Comparison of ENCODE assay signal across 9 cellular contexts in the genomic region with DNA sequence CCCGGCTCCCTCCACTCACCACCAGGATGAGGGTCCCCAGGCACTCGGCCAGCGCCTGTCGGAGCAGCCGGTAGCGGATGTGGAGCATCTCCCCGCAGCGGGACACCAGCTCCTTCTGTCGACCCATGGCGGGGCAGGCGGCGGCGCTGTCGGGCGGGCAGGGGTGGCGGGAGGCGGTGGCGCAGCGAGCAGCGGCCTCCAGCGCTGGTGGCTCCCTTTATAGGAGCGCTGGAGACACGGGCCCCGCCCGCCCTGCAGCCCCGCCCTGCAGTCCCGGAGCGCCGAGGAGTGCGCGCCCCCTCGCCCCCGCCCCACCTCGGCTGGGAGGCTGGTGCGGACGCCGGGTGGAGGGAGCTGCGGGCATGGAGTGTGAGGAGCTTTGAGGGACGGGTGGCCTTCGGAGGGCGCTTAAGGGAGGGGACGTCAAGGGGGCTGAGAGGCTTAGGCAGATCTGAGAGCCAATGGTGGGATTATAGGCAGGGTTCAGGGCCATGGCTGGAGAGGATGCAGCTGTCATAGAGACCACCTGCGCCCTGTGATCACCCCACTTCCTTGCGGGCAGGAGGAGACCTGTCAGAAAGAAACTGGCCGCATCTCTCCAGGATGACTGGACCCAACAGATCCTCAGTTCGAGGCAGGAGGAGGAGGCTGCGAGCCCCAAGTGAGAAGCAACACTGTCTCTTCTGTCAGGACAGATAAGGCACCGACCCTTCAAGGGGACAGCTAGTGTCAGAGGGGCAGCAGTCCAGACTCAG. TPM values are rescaled to one million over a fixed set of nuclear protein-coding genes. Genes with fewer than 3 reads are reported as not detected.
A peak's percentile ranks its signal among the peaks of the same experiment; 100 is the strongest.
DNase-seq lines count a peak whose midpoint lies in the region; ATAC-seq, FAIRE-seq and TF ChIP-seq lines count a peak whose summit lies in the region.
"Had no signal": no experiment of that assay in that cellular context is flagged by ENCODE, and none has a peak within 500 bp of the region (broad histone marks: within the 10 kb centered on the region; RNA-seq: fewer than 3 reads in every experiment).

A gene (minus strand): TSS at position 190 of the 755 bp plus-strand sequence. CDS start 63 bp downstream, at position 127.

- peaks cover 2% of the 10 kb centered on the region for H3K36me3 Mint-ChIP-seq in activated naive CD8-positive, alpha-beta T cell

- peak within 1 kb of the TSS; percentile 25 for H3K4me3 ChIP-seq in right cardiac atrium (ENCODE audit: low read length)

- TF ChIP-seq CTCF in GM12873 (IDR thresholded peaks at IDR 0.05; ENCODE audit: insufficient read depth, low read depth, low read length, missing control alignments): peak; percentile 16

- no peaks in the 10 kb centered on the region for H3K27me3 Mint-ChIP-seq in activated naive CD8-positive, alpha-beta T cell

- H3K4me1 Mint-ChIP-seq in activated naive CD8-positive, alpha-beta T cell (ENCODE audit: low read depth): peaks cover 62% of the 10 kb centered on the region

- ATAC-seq in right cardiac atrium (peak; percentile 88 to 91), HG02678 (IDR thresholded peaks at IDR 0.05; ENCODE audit: unreplicated experiment) (no peak)

- H3K4me3 Mint-ChIP-seq in activated naive CD8-positive, alpha-beta T cell: peak within 1 kb of the TSS; percentile 89

- H3K27ac ChIP-seq in right cardiac atrium (ENCODE audit: low read length): peak within 1 kb of the TSS; percentile 4
- H3K27ac ChIP-seq: neutrophil had no signal

- no peaks in the 10 kb centered on the region for H3K9me3 Mint-ChIP-seq in activated naive CD8-positive, alpha-beta T cell (ENCODE audit: low read depth)

- H3K27ac Mint-ChIP-seq in activated naive CD8-positive, alpha-beta T cell: peak within 1 kb of the TSS; percentile 96

- no peaks in the 10 kb centered on the region for H3K9me3 ChIP-seq in right cardiac atrium (ENCODE audit: control insufficient read depth, low read length)
- H3K9me3 ChIP-seq: neutrophil had no signal

- DNase-seq in HTR-8/SVneo (ENCODE audit: insufficient read length, low spot score): peak; percentile 24
- peak; percentile 22 for DNase-seq in SK-MEL-5 (ENCODE audit: low read depth, low spot score)
- DNase-seq in right cardiac atrium: peak; percentile 72 to 89 (median 86)
- DNase-seq in retina: peak; percentile 82
- DNase-seq in KBM-7: no peak

- FAIRE-seq in HTR-8/SVneo (lab: Jason Lieb, UNC): no peak

- H3K27me3 ChIP-seq in right cardiac atrium (ENCODE audit: control insufficient read depth, insufficient read depth): no peaks in the 10 kb centered on the region

- in situ Hi-C loops in SK-MEL-5 (cut with HindIII; ENCODE audit: low pct_unique_long_range_greater_than_20kb, low sequenced_read_pairs): no loop called here
- in situ Hi-C loops in KBM-7 (cut with MboI; ENCODE audit: low pct_unique_long_range_greater_than_20kb, low sequenced_read_pairs): no loop called here

- H3K4me1 ChIP-seq in right cardiac atrium (ENCODE audit: control insufficient read depth, insufficient read depth, low read length): peaks cover 6% of the 10 kb centered on the region

- intact Hi-C loops in right cardiac atrium (cut with DNase I): no loop called here

- 2% methylated on average over 48 of the region's 48 CpGs for WGBS in right cardiac atrium

RNA-seq across cellular contexts. Expression of the gene that starts here (rescaled TPM):
- 0.08 TPM in 1 of 2 replicates, not detected in the other for total RNA-seq in SK-MEL-5 (2014; rRNA removed; shearing (Covaris generic))
- 0.14 and 0.19 TPM in 2 replicates for polyA plus RNA-seq in SK-MEL-5 (2015; cell fraction: cytosol; rRNA removed)
- 0.19 and 2.1 TPM in 2 replicates for polyA plus RNA-seq in SK-MEL-5 (2015; cell fraction: nucleus; rRNA removed)
- total RNA-seq in right cardiac atrium: 10 to 100 TPM; 15.9 to 77.5 (median 20.2) TPM
- 18.7 TPM for polyA plus RNA-seq in right cardiac atrium

Comparison
In these comparisons a context has a peak if more than half of its experiments do, and no peak if none do; other contexts are left out.
1. RNA of the gene that starts here (total RNA-seq): 15.9 to 77.5 TPM in right cardiac atrium; 0.08 TPM in SK-MEL-5; every median in the first group is over 10 times any median in the second.